ENCODE assay signal across 8 cellular contexts in the genomic region with DNA sequence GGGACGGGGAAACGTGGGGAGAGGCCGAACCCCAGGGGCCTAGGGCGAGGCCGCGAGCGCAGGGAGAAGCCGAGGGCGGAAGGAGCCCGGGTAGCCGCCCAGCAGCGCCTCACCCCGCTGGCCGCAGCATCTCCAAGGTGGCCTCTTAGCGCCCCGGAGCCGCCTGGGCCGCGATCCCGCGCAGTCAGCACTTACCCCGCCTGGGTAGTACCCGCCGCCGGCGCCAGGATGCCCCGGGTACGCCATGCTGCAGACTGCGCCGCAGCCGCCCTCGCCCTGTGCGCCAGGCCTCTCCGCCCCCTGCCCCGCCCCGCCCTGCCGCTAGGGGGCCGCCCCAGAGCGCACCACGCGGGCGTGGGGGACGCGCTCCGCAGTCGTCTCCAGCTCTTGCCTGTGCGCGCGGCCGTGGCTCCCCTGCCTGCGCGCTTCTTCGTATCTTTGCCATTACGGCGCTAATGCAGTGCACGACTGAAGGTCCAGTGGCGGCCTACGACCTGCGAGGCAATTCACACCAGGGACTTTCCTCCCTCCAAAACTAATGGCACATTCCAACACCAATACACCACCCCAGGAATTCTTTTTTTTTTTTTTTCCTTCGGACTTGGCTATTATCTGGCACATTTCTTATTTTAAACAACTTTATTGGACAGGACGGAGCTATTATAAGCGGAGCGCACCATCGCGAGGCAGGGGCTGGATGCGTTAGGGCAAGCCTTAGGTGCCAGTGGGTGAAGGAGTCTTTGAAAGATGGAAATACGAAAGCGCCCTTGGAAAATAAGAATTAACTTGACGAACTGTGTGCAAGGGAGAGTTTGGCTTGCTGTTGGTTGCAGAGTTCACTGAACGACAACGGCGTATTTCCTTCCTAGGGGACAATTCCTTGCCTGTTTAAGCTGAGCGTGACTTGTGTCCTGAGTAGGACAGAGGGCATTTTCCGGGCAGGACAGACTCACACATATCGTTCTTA. TPM values are rescaled to one million over a fixed set of nuclear protein-coding genes. Genes with fewer than 3 reads are reported as not detected.
DNase-seq lines count a peak whose midpoint lies in the region; ATAC-seq and TF ChIP-seq lines count a peak whose summit lies in the region.

A gene with protein sequence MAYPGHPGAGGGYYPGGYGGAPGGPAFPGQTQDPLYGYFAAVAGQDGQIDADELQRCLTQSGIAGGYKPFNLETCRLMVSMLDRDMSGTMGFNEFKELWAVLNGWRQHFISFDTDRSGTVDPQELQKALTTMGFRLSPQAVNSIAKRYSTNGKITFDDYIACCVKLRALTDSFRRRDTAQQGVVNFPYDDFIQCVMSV (minus strand): TSS at position 258 of the 967 bp plus-strand sequence. CDS start 12 bp downstream, at position 246.

- CTCF ChIA-PET in BJ (lab: Yijun Ruan, JAX): interaction anchor here (0.5 to 1.2 kb wide), 4 partner anchors 16 to 1292 kb away, joined by 3 to 5 read pairs (median 4); no protein-coding TSS in a partner anchor

- POLR2A ChIA-PET in BJ (lab: Charles Lee): interaction anchor here (0.7 kb wide), 1 partner anchor 42 kb away, joined by 6 read pairs; no protein-coding TSS in a partner anchor

- H3K27me3 ChIP-seq in BJ (ENCODE audit: control insufficient read depth, insufficient read depth, low read length): no peaks in the 10 kb centered on the region

- H3K27ac ChIP-seq in cingulate gyrus (ENCODE audit: low read depth, low read length): peak within 1 kb of the TSS; percentile 93

- peaks cover 3% of the 10 kb centered on the region for H3K36me3 ChIP-seq in BJ (ENCODE audit: control insufficient read depth, insufficient read depth, low read length)

- DNase-seq in BJ (ENCODE audit: low read depth) (peak; percentile 22), NCI-H510A (lab: John Stamatoyannopoulos, UW) (peak; percentile 36), left kidney (ENCODE audit: low read depth, low spot score) (peak; percentile 94)
- peak; percentile 88 to 89 for DNase-seq in activated CD4-positive, alpha-beta T cell treated with anti-CD3 and anti-CD28 coated beads for 4 hours
- DNase-seq in stimulated activated CD4-positive, alpha-beta T cell treated with anti-CD3 and anti-CD28 coated beads, Interleukin-2, amount 100 ng/mL, for 24 hours: peak; percentile 88 to 93

- H3K4me3 ChIP-seq in BJ (ENCODE audit: low read depth, low read length): peak within 1 kb of the TSS; percentile 98

- peak; percentile 42; the same call in 1 of the 2 replicates for TF ChIP-seq CTCF in BJ (IDR thresholded peaks at IDR 0.05; ENCODE audit: insufficient read depth, low read depth, low read length)

- peak; percentile 46 for ATAC-seq in GM19043 (IDR thresholded peaks at IDR 0.05; ENCODE audit: low read depth, unreplicated experiment)
- ATAC-seq in HG03354 (IDR thresholded peaks at IDR 0.05; ENCODE audit: poor library complexity, severe bottlenecking, unreplicated experiment): peak; percentile 66

RNA-seq across cellular contexts. Expression of the gene that starts here (rescaled TPM):
- 61.8 and 102 TPM in 2 replicates for polyA plus RNA-seq in BJ (2011; rRNA removed)
- polyA minus RNA-seq in BJ (2011; rRNA and poly(A)+ RNA removed): 28.2 and 29.8 TPM in 2 replicates

Comparison
In these comparisons a context has a peak if more than half of its experiments do, and no peak if none do; other contexts are left out.
1. Peak in every context shown above with its lines: DNase-seq, ATAC-seq, H3K4me3 ChIP-seq and H3K27ac ChIP-seq.
2. DNase-seq: peak in every context shown above with its lines; median percentile 94 in left kidney; 90 in stimulated activated CD4-positive, alpha-beta T cell treated with anti-CD3 and anti-CD28 coated beads, Interleukin-2, amount 100 ng/mL, for 24 hours; 88 in activated CD4-positive, alpha-beta T cell treated with anti-CD3 and anti-CD28 coated beads for 4 hours; 36 in NCI-H510A; 22 in BJ.